ENCODE assay signal across 17 cellular contexts in genomic region chr18:75167759-75168211, GRCh38. TPM values are rescaled to one million over a fixed set of nuclear protein-coding genes. Genes with fewer than 3 reads are reported as not detected.
DNase-seq lines count a peak whose midpoint lies in the region; FAIRE-seq and TF ChIP-seq lines count a peak whose summit lies in the region.
"Had no signal": no experiment of that assay in that cellular context is flagged by ENCODE, and none has a peak within 500 bp of the region (broad histone marks: within the 10 kb centered on the region; RNA-seq: fewer than 3 reads in every experiment).

No MANE protein-coding gene starts in this region.

- peak overlapping the region; percentile 43 for H3K9ac ChIP-seq in astrocyte (ENCODE audit: low read length)

- H3K27ac Mint-ChIP-seq in astrocyte (ENCODE audit: unreplicated experiment): no peak overlapping the region
- H3K27ac Mint-ChIP-seq: activated naive CD4-positive, alpha-beta T cell treated with anti-CD3 and anti-CD28 coated beads, Interleukin-2, amount 50 U/mL, for 72 hours; natural killer cell had no signal

- peak in 2 of 3 experiments; percentile 60 to 82 for DNase-seq in NCI-H1417 (lab: John Stamatoyannopoulos, UW)
- DNase-seq in NCI-H1417 treated with DMSO at 0.1 percent for 48 hours (lab: John Stamatoyannopoulos, UW): no peak
- DNase-seq in astrocyte (ENCODE audit: low read depth): peak; percentile 10
- DNase-seq in right atrium auricular region (ENCODE audit: low spot score): peak; percentile 50
- DNase-seq in testis: no peak
- DNase-seq in HuH-7 (ENCODE audit: low spot score): no peak
- no peak for DNase-seq in cerebellum (ENCODE audit: low spot score)
- no peak for DNase-seq in effector memory CD4-positive, alpha-beta T cell
- DNase-seq: natural killer cell, NCI-H526 treated with DMSO at 0.1 percent for 48 hours, SHP77, tibial artery had no signal

- H3K36me3 Mint-ChIP-seq in astrocyte (ENCODE audit: low read depth, unreplicated experiment): no peaks in the 10 kb centered on the region
- H3K36me3 Mint-ChIP-seq: activated naive CD4-positive, alpha-beta T cell treated with anti-CD3 and anti-CD28 coated beads, Interleukin-2, amount 50 U/mL, for 72 hours; natural killer cell had no signal

- no peak for FAIRE-seq in astrocyte (lab: Jason Lieb, UNC)
- FAIRE-seq: A204.1, colon, GM12878 had no signal

- peaks cover 2% of the 10 kb centered on the region for H3K9me3 Mint-ChIP-seq in astrocyte (ENCODE audit: unreplicated experiment)
- H3K9me3 Mint-ChIP-seq: activated naive CD4-positive, alpha-beta T cell treated with anti-CD3 and anti-CD28 coated beads, Interleukin-2, amount 50 U/mL, for 72 hours; natural killer cell had no signal

- no peak overlapping the region for H3K4me3 Mint-ChIP-seq in astrocyte (ENCODE audit: unreplicated experiment)
- H3K4me3 Mint-ChIP-seq: natural killer cell had no signal

- peak overlapping the region; percentile 33 for H3K4me3 ChIP-seq in astrocyte (ENCODE audit: insufficient read depth, low read depth, low read length)
- H3K4me3 ChIP-seq in right atrium auricular region: peak overlapping the region; percentile 24 to 38
- H3K4me3 ChIP-seq in testis: peak overlapping the region; percentile 19 to 42
- no peak overlapping the region for H3K4me3 ChIP-seq in effector memory CD4-positive, alpha-beta T cell (ENCODE audit: insufficient read depth, low read depth, low read length, poor library complexity, severe bottlenecking)
- H3K4me3 ChIP-seq: GM12878, skin epidermis, tibial artery had no signal

- no peaks in the 10 kb centered on the region for H3K36me3 ChIP-seq in astrocyte (ENCODE audit: insufficient read depth, low read length)
- no peaks in the 10 kb centered on the region for H3K36me3 ChIP-seq in right atrium auricular region
- H3K36me3 ChIP-seq in testis (ENCODE audit: low read depth, missing control alignments): no peaks in the 10 kb centered on the region
- H3K36me3 ChIP-seq in effector memory CD4-positive, alpha-beta T cell (ENCODE audit: control insufficient read depth, insufficient read depth, low read length): no peaks in the 10 kb centered on the region
- H3K36me3 ChIP-seq: tibial artery had no signal

- peak overlapping the region; percentile 60 for H2AFZ ChIP-seq in astrocyte (ENCODE audit: low read depth, low read length)

- no peak overlapping the region for H3K27ac ChIP-seq in astrocyte (ENCODE audit: low read depth, low read length)
- peak overlapping the region; percentile 40 to 91 for H3K27ac ChIP-seq in right atrium auricular region
- no peak overlapping the region for H3K27ac ChIP-seq in testis
- H3K27ac ChIP-seq in effector memory CD4-positive, alpha-beta T cell (ENCODE audit: insufficient read depth, low read length, poor library complexity, severe bottlenecking): no peak overlapping the region
- H3K27ac ChIP-seq: skin epidermis, tibial artery had no signal

- intact Hi-C loops in testis (cut with DNase I; ENCODE audit: low total_unique reads): no loop called here

- no peaks in the 10 kb centered on the region for H4K20me1 ChIP-seq in astrocyte (ENCODE audit: insufficient read depth, low read length)

- peak overlapping the region; percentile 76 for H3K4me2 ChIP-seq in astrocyte (ENCODE audit: low read length)

- TF ChIP-seq POLR2A in testis (IDR thresholded peaks at IDR 0.05): no peak

- H3K9me3 ChIP-seq in astrocyte (ENCODE audit: insufficient read depth, low read depth, low read length): no peaks in the 10 kb centered on the region
- H3K9me3 ChIP-seq in right atrium auricular region: no peaks in the 10 kb centered on the region
- no peaks in the 10 kb centered on the region for H3K9me3 ChIP-seq in testis
- no peaks in the 10 kb centered on the region for H3K9me3 ChIP-seq in effector memory CD4-positive, alpha-beta T cell (ENCODE audit: control insufficient read depth, low read length)

- WGBS in testis, 2 donors: 38 to 70% methylated on average over 12 to 25 of the region's 25 CpGs

- H3K27me3 ChIP-seq in astrocyte (ENCODE audit: insufficient read depth, low read length) (no peaks in the 10 kb centered on the region), right atrium auricular region (no peaks in the 10 kb centered on the region), testis (no peaks in the 10 kb centered on the region)
- no peaks in the 10 kb centered on the region for H3K27me3 ChIP-seq in effector memory CD4-positive, alpha-beta T cell (replicated peaks; ENCODE audit: control insufficient read depth, insufficient read depth, low read length, poor library complexity, severe bottlenecking)
- H3K27me3 ChIP-seq: tibial artery had no signal

- H3K4me1 Mint-ChIP-seq in astrocyte (ENCODE audit: low read depth, unreplicated experiment): no peaks in the 10 kb centered on the region

- peaks cover 26% of the 10 kb centered on the region for H3K27me3 Mint-ChIP-seq in astrocyte (ENCODE audit: low read depth, unreplicated experiment)

- H3K4me1 ChIP-seq in astrocyte (ENCODE audit: insufficient read depth, low read length) (no peaks in the 10 kb centered on the region), right atrium auricular region (peaks cover 0 to 7% of the 10 kb centered on the region in 2 donors), testis (no peaks in the 10 kb centered on the region)
- H3K4me1 ChIP-seq in effector memory CD4-positive, alpha-beta T cell (ENCODE audit: control insufficient read depth, insufficient read depth, low read length, poor library complexity, severe bottlenecking): no peaks in the 10 kb centered on the region
- H3K4me1 ChIP-seq: tibial artery had no signal

- no peak for TF ChIP-seq CTCF in astrocyte (IDR thresholded peaks at IDR 0.05; ENCODE audit: insufficient read depth, low read depth, low read length)
- TF ChIP-seq CTCF in right atrium auricular region (IDR thresholded peaks at IDR 0.05): no peak
- no peak for TF ChIP-seq CTCF in testis (IDR thresholded peaks at IDR 0.05)

- no peaks in the 10 kb centered on the region for H3K79me2 ChIP-seq in astrocyte (ENCODE audit: insufficient read depth, low read length)

RNA-seq across cellular contexts. Expression of gene PTGR3, which starts 41.2 kb away (rescaled TPM):
- 8.4 and 12.7 TPM in 2 replicates for total RNA-seq in astrocyte
- total RNA-seq in right atrium auricular region: 10 to 100 TPM; 16.7 to 33.9 TPM
- 10 to 100 TPM; 13.9 to 27.9 TPM for total RNA-seq in testis
- polyA plus RNA-seq in testis (ENCODE audit: insufficient read depth, low read depth, low replicate concordance): 15.7 TPM
- total RNA-seq in cerebellum: 26.1 TPM

RNA-seq across cellular contexts. Expression of gene TSHZ1, which starts 42.8 kb away (rescaled TPM):
- total RNA-seq in astrocyte (2.7 and 2.9 TPM in 2 replicates), right atrium auricular region (10 to 100 TPM; 14.5 to 19.4 TPM), testis (10 to 100 TPM; 18.4 to 36.2 TPM), cerebellum (14.4 TPM)
- 12.8 TPM for polyA plus RNA-seq in testis (ENCODE audit: insufficient read depth, low read depth, low replicate concordance)

Comparison
In these comparisons a context has a peak if more than half of its experiments do, and no peak if none do; other contexts are left out.
1. DNase-seq: peak in NCI-H1417 (2 of 3), astrocyte (single experiment) and right atrium auricular region (single experiment); none in NCI-H1417 treated with DMSO at 0.1 percent for 48 hours (single experiment), testis (single experiment), HuH-7 (single experiment), cerebellum (single experiment) and effector memory CD4-positive, alpha-beta T cell (0 of 3).
2. H3K27ac ChIP-seq: peak in right atrium auricular region (2 of 2); none in astrocyte (single experiment), testis (0 of 2) and effector memory CD4-positive, alpha-beta T cell (single experiment).